Comparison of ENCODE assay signal across 1 cellular context in genomic region chr22:17581056-17581455, GRCh38.
TF ChIP-seq lines count a peak whose summit lies in the region.

No MANE protein-coding gene starts in this region.

TF ChIP-seq in GM23338, 12 proteins besides CTCF, POLR2A, EP300 and RAD21 (continued from another document):
- TF ChIP-seq ZNF462 (CRISPR knock-in tag; IDR thresholded peaks at IDR 0.05) (no peak), ZNF114 (CRISPR knock-in tag; IDR thresholded peaks at IDR 0.05) (no peak), EZH2phosphoT487 (IDR thresholded peaks at IDR 0.05; ENCODE audit: unreplicated experiment) (no peak), ETS1 (IDR thresholded peaks at IDR 0.05) (no peak), EZH2 (IDR thresholded peaks at IDR 0.05; ENCODE audit: low read depth, unreplicated experiment) (no peak), NANOG (IDR thresholded peaks at IDR 0.05; ENCODE audit: borderline replicate concordance) (no peak), ZNF331 (CRISPR knock-in tag; IDR thresholded peaks at IDR 0.05; ENCODE audit: low read depth) (no peak)
